Comparison of ENCODE assay signal across 2 cellular contexts in the genomic region with DNA sequence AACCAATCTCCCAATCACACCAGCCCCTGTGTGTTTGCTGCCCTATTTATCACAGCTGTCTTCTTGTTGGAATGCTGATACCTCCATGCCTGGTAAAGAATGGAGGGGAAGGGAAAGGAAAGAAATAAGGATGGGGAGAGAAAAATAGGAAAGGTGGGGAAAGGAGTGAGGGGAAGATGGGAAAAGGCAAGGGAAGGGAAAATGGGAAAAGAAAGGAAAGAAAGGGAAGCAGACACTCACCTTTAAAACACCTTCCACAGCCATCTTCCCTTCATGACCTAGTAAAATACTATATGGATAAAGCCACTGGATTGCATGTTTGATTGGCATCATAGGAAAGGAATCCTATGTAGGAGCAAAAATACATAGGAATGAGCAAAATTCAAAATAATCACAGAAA.
TF ChIP-seq lines count a peak whose summit lies in the region.

No MANE protein-coding gene starts in this region.

TF ChIP-seq in HepG2, 621 proteins besides CTCF, POLR2A, EP300 and RAD21:
- TF ChIP-seq ZNF431 (CRISPR knock-in tag; IDR thresholded peaks at IDR 0.05; ENCODE audit: borderline replicate concordance, low read depth) (no peak), ZNF205 (CRISPR knock-in tag; IDR thresholded peaks at IDR 0.05) (no peak), ZNF547 (CRISPR knock-in tag; IDR thresholded peaks at IDR 0.05) (no peak), PCBP2 (optimal IDR thresholded peaks at IDR 0.05; ENCODE audit: low read depth, low read length, poor library complexity, severe bottlenecking) (peak; percentile 72), MYNN (CRISPR knock-in tag; IDR thresholded peaks at IDR 0.05; ENCODE audit: low read depth) (no peak), YEATS4 (CRISPR knock-in tag; IDR thresholded peaks at IDR 0.05; ENCODE audit: borderline replicate concordance) (no peak), SMC3 (IDR thresholded peaks at IDR 0.05; ENCODE audit: low read length) (no peak)
- TF ChIP-seq, protein P1, sequence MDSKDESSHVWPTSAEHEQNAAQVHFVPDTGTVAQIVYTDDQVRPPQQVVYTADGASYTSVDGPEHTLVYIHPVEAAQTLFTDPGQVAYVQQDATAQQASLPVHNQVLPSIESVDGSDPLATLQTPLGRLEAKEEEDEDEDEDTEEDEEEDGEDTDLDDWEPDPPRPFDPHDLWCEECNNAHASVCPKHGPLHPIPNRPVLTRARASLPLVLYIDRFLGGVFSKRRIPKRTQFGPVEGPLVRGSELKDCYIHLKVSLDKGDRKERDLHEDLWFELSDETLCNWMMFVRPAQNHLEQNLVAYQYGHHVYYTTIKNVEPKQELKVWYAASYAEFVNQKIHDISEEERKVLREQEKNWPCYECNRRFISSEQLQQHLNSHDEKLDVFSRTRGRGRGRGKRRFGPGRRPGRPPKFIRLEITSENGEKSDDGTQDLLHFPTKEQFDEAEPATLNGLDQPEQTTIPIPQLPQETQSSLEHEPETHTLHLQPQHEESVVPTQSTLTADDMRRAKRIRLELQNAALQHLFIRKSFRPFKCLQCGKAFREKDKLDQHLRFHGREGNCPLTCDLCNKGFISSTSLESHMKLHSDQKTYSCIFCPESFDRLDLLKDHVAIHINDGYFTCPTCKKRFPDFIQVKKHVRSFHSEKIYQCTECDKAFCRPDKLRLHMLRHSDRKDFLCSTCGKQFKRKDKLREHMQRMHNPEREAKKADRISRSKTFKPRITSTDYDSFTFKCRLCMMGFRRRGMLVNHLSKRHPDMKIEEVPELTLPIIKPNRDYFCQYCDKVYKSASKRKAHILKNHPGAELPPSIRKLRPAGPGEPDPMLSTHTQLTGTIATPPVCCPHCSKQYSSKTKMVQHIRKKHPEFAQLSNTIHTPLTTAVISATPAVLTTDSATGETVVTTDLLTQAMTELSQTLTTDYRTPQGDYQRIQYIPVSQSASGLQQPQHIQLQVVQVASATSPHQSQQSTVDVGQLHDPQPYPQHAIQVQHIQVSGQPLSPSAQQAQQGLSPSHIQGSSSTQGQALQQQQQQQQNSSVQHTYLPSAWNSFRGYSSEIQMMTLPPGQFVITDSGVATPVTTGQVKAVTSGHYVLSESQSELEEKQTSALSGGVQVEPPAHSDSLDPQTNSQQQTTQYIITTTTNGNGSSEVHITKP (CRISPR knock-in tag; IDR thresholded peaks at IDR 0.05; ENCODE audit: low read depth) = no peak

TF ChIP-seq in HEK293, 187 proteins besides CTCF, POLR2A, EP300 and RAD21:
- TF ChIP-seq ZNF248 (tag by site-specific recombination; IDR thresholded peaks at IDR 0.05) (no peak), PRDM1 (tag by site-specific recombination; IDR thresholded peaks at IDR 0.05) (peak; percentile 66; the same call in 1 of the 2 replicates), ZNF169 (tag by site-specific recombination; IDR thresholded peaks at IDR 0.05) (no peak)
TF ChIP-seq in HEK293: peak in this region for 1.
